ENCODE assay signal across 8 cellular contexts in genomic region chr1:151006331-151007052, GRCh38. TPM values are rescaled to one million over a fixed set of nuclear protein-coding genes. Genes with fewer than 3 reads are reported as not detected.
A peak's percentile ranks its signal among the peaks of the same experiment; 100 is the strongest.
DNase-seq lines count a peak whose midpoint lies in the region; ATAC-seq and TF ChIP-seq lines count a peak whose summit lies in the region.

Gene MINDY1, minus strand, starts transcription at chr1:151006902. Its CDS starts 4,285 bp downstream, at chr1:151002617.

- H3K23ac ChIP-seq in neuronal stem cell (ENCODE audit: low read depth, low read length, poor library complexity): no peak within 1 kb of the TSS

- no peak within 1 kb of the TSS for H4K8ac ChIP-seq in neuronal stem cell (ENCODE audit: low read depth, low read length)

- peak within 1 kb of the TSS; percentile 86 for H3K18ac ChIP-seq in neuronal stem cell (ENCODE audit: low read length)

- peak within 1 kb of the TSS; percentile 92 for H2AFZ ChIP-seq in neuronal stem cell (ENCODE audit: low read length)

- H2AK5ac ChIP-seq in neuronal stem cell (ENCODE audit: low read depth, low read length): no peak within 1 kb of the TSS

- peak within 1 kb of the TSS; percentile 63 to 90 for H3K4me3 ChIP-seq in neuronal stem cell (ENCODE audit: low read length in 2 of 2)

- intact Hi-C loops in head of caudate nucleus (cut with DNase I): no loop called here

- ATAC-seq in GM19328 (IDR thresholded peaks at IDR 0.05; ENCODE audit: unreplicated experiment): no peak

- no peak within 1 kb of the TSS for H2BK120ac ChIP-seq in neuronal stem cell (ENCODE audit: low read depth, low read length)

- peaks cover 12 to 16% of the 10 kb centered on the region in 2 donors for H3K4me1 ChIP-seq in neuronal stem cell (ENCODE audit: control insufficient read depth in 2 of 2, insufficient read depth in 1 of 2, low read depth in 1 of 2, low read length in 2 of 2)

- H2BK5ac ChIP-seq in neuronal stem cell (ENCODE audit: low read length): no peak within 1 kb of the TSS

- no peaks in the 10 kb centered on the region for H3K27me3 ChIP-seq in neuronal stem cell (ENCODE audit: control insufficient read depth in 3 of 3, insufficient read depth in 3 of 3, low read depth in 1 of 3, low read length in 3 of 3)

- peak within 1 kb of the TSS; percentile 81 for H3K4me2 ChIP-seq in neuronal stem cell (ENCODE audit: insufficient read depth, low read length, poor library complexity, severe bottlenecking)

- no peaks in the 10 kb centered on the region for H3K9me3 ChIP-seq in neuronal stem cell (replicated peaks in 1 of 2; ENCODE audit: control insufficient read depth in 2 of 2, insufficient read depth in 1 of 2, low read depth in 1 of 2, low read length in 2 of 2)

- no peak within 1 kb of the TSS for H3K14ac ChIP-seq in neuronal stem cell (ENCODE audit: low read length)

- H3K9ac ChIP-seq in neuronal stem cell (ENCODE audit: low read depth, low read length, poor library complexity): peak within 1 kb of the TSS; percentile 85

- no peak within 1 kb of the TSS for H4K91ac ChIP-seq in neuronal stem cell (ENCODE audit: low read depth, low read length, poor library complexity)

- H3K36me3 ChIP-seq in neuronal stem cell (replicated peaks in 1 of 2; ENCODE audit: control insufficient read depth in 2 of 2, insufficient read depth in 2 of 2, low read length in 2 of 2): peaks cover 0 to 6% of the 10 kb centered on the region in 2 donors

- no peaks in the 10 kb centered on the region for H3K79me1 ChIP-seq in neuronal stem cell (ENCODE audit: low read depth, low read length)

- H3K4ac ChIP-seq in neuronal stem cell (ENCODE audit: low read length): no peak within 1 kb of the TSS

- 1 to 3% (median 2%) methylated on average over 18 of the region's 18 CpGs for WGBS in adipose tissue, 3 donors
- WGBS in neuronal stem cell (ENCODE audit: extremely low coverage in 2 of 2, insufficient read length in 2 of 2, insufficient replicate concordance in 1 of 2), 2 donors: no CpG with 5 or more reads among the region's 18 CpGs

- H3K27ac ChIP-seq in adipose tissue (ENCODE audit: low read depth, low read length) (peak within 1 kb of the TSS; percentile 52), neuronal stem cell (replicated peaks; ENCODE audit: low read length) (peak within 1 kb of the TSS; percentile 53)

- peak; percentile 74 for DNase-seq in activated effector memory CD4-positive, alpha-beta T cell treated with anti-CD3 and anti-CD28 coated beads, Interleukin-2, amount 50 U/mL, for 16 hours
- no peak for DNase-seq in activated effector memory CD4-positive, alpha-beta T cell treated with Interleukin-2 at 50 U/mL for 16 hours
- DNase-seq in KG1 (lab: John Stamatoyannopoulos, UW) (peak; percentile 50), head of caudate nucleus (peak; percentile 60 to 93 (median 82)), neuronal stem cell (ENCODE audit: low spot score) (peak; percentile 75)

- H2BK12ac ChIP-seq in neuronal stem cell (ENCODE audit: low read length): no peak within 1 kb of the TSS

- no peak within 1 kb of the TSS for H2BK15ac ChIP-seq in neuronal stem cell (ENCODE audit: low read length)

TF ChIP-seq in PFSK-1, 5 proteins besides CTCF, POLR2A, EP300 and RAD21:
- TF ChIP-seq SIN3A (IDR thresholded peaks at IDR 0.05; ENCODE audit: borderline replicate concordance, insufficient read depth, low read length) (no peak), TAF1 (IDR thresholded peaks at IDR 0.05; ENCODE audit: borderline replicate concordance, insufficient read depth, low read length) (no peak), FOXP2 (optimal IDR thresholded peaks at IDR 0.05; ENCODE audit: borderline replicate concordance, extremely low read depth, extremely low read length, insufficient read depth) (no peak), POLR2AphosphoS5 (IDR thresholded peaks at IDR 0.05; ENCODE audit: low read depth, low read length) (peak; percentile 56; the same call in 1 of the 2 replicates), REST (IDR thresholded peaks at IDR 0.05; ENCODE audit: insufficient read depth in 1 of 2, low read depth in 2 of 2, low read length in 2 of 2) (peak; percentile 48 to 81; a peak in 2 of 4 replicates)
TF ChIP-seq in PFSK-1: peak in this region for 2.

RNA-seq across cellular contexts. Expression of gene MINDY1, which starts in this region (rescaled TPM):
- polyA plus RNA-seq in PFSK-1 (2012; ENCODE audit: insufficient read length, low read depth): 3.4 TPM
- 10 to 100 TPM; 12.0 to 24.0 (median 13.9) TPM for polyA plus RNA-seq in adipose tissue
- 11.7 TPM for polyA plus RNA-seq in neuronal stem cell (2013, experiment 1 of 2)
- 11.9 TPM for polyA plus RNA-seq in neuronal stem cell (2013, experiment 2 of 2)
